In the genomic region with DNA sequence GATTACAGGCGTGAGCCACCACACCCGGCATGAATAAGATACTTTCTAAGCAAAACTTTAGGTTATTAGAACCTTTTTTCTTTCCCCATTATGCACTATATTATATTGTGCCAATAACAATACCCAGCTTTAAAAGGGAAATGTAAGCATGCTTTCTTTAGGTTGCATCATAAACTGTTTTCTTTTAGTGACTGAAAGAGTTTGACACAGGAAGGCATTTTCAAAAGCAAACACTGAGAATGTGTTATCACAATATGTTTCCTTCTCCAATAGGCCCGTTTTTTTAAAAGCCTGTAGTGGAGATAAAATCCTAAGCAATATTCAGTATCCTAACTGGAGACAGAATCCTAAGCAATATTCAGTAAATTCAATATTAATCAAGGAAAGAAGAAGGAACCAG, we compare ENCODE assay signal across 17 cellular contexts. TPM values are rescaled to one million over a fixed set of nuclear protein-coding genes. Genes with fewer than 3 reads are reported as not detected.
A peak's percentile ranks its signal among the peaks of the same experiment; 100 is the strongest.
DNase-seq lines count a peak whose midpoint lies in the region; ATAC-seq and TF ChIP-seq lines count a peak whose summit lies in the region.
"Had no signal": no experiment of that assay in that cellular context is flagged by ENCODE, and none has a peak within 500 bp of the region (broad histone marks: within the 10 kb centered on the region; RNA-seq: fewer than 3 reads in every experiment).

No MANE protein-coding gene starts in this region.

- H3K27me3 ChIP-seq in GM23338 (ENCODE audit: insufficient read depth), result peaks cover 6% of the 10 kb centered on the region; the same call in 1 of the 2 replicates
- H3K27me3 ChIP-seq: SJCRH30 had no signal

- H3K9me2 ChIP-seq in GM23338 (ENCODE audit: insufficient read depth) (no peaks in the 10 kb centered on the region; the same call in 1 of the 2 replicates), OCI-LY7 (ENCODE audit: insufficient read depth, low read length) (no peaks in the 10 kb centered on the region)

- H2AFZ ChIP-seq in GM23338, result 0 out of 2 replicates have a peak overlapping the region, but pooled peaks have one; percentile 25
- no peak overlapping the region for H2AFZ ChIP-seq in OCI-LY7 (ENCODE audit: low read length)

- H3F3A ChIP-seq in GM23338 (replicated peaks; ENCODE audit: low read depth), result no peaks in the 10 kb centered on the region

- H3K4me3 Mint-ChIP-seq in GM23338, result no peak overlapping the region
- H3K4me3 Mint-ChIP-seq in osteocyte (ENCODE audit: unreplicated experiment), result no peak overlapping the region

- H3K36me3 ChIP-seq in GM23338 (ENCODE audit: insufficient read depth), result no peaks in the 10 kb centered on the region
- H3K36me3 ChIP-seq in OCI-LY7 (ENCODE audit: insufficient read depth, low read length), result no peaks in the 10 kb centered on the region
- H3K36me3 ChIP-seq: SJCRH30 had no signal

- H3K4me1 Mint-ChIP-seq in GM23338, result no peaks in the 10 kb centered on the region
- H3K4me1 Mint-ChIP-seq in osteocyte (ENCODE audit: unreplicated experiment), result peaks cover 4% of the 10 kb centered on the region

- no peaks in the 10 kb centered on the region for H3K9me3 ChIP-seq in OCI-LY7 (ENCODE audit: low read length)
- H3K9me3 ChIP-seq: SJCRH30 had no signal

- no peaks in the 10 kb centered on the region for H4K20me1 ChIP-seq in GM23338 (replicated peaks; ENCODE audit: insufficient read depth)
- no peaks in the 10 kb centered on the region for H4K20me1 ChIP-seq in OCI-LY7 (ENCODE audit: insufficient read depth, low read length)

- POLR2A ChIA-PET in OCI-LY7 (lab: Charles Lee), result no interaction called here

- H3K27ac ChIP-seq in GM23338 (ENCODE audit: low read depth), result no peak overlapping the region
- peak overlapping the region; percentile 48; the same call in 1 of the 2 replicates for H3K27ac ChIP-seq in VCaP
- no peak overlapping the region for H3K27ac ChIP-seq in OCI-LY7 (ENCODE audit: low read depth, low read length, poor library complexity, severe bottlenecking)
- H3K27ac ChIP-seq: C4-2B, SJCRH30 had no signal

- H3K9me3 Mint-ChIP-seq in GM23338 (no peaks in the 10 kb centered on the region; the same call in 1 of the 3 replicates), osteocyte (ENCODE audit: unreplicated experiment) (peaks cover 2% of the 10 kb centered on the region)

- DNase-seq in GM23338 (ENCODE audit: low spot score), result no peak
- peak; percentile 75 for DNase-seq in dedifferentiated amniotic fluid mesenchymal stem cell (ENCODE audit: extremely low spot score)
- no peak for DNase-seq in osteocyte (ENCODE audit: extremely low spot score, unreplicated experiment)
- DNase-seq in OCI-LY7 (ENCODE audit: low spot score), result no peak
- no peak for DNase-seq in stimulated activated CD4-positive, alpha-beta T cell treated with anti-CD3 and anti-CD28 coated beads, Interleukin-12 subunit alpha, Interleukin-12 subunit beta, amount 100 ng/mL, for 4 hours
- DNase-seq: AML-193, DMS79 treated with DMSO at 0.1 percent for 48 hours, HCEC 1CT, KG1, NCI-H1105 treated with DMSO at 0.1 percent for 48 hours, NCI-H1694 treated with DMSO at 0.1 percent for 48 hours, NCI-H524, NCI-H82, SJCRH30 had no signal

- H3K27ac Mint-ChIP-seq in GM23338, result no peak overlapping the region
- H3K27ac Mint-ChIP-seq in osteocyte (ENCODE audit: unreplicated experiment), result peak overlapping the region; percentile 64

- BruUV-seq in OCI-LY7 (replicated peaks; lab: Mats Ljungman, UMichigan), result no TSS peak

- no peaks in the 10 kb centered on the region for H3K36me3 Mint-ChIP-seq in GM23338 (ENCODE audit: low read depth)
- no peaks in the 10 kb centered on the region for H3K36me3 Mint-ChIP-seq in osteocyte (ENCODE audit: unreplicated experiment)

- H3K4me1 ChIP-seq in GM23338 (ENCODE audit: insufficient read depth), result no peaks in the 10 kb centered on the region
- no peaks in the 10 kb centered on the region for H3K4me1 ChIP-seq in OCI-LY7 (ENCODE audit: insufficient read depth, low read length, poor library complexity, severe bottlenecking)
- H3K4me1 ChIP-seq: SJCRH30 had no signal

- H3K4me2 ChIP-seq in GM23338 (peak overlapping the region; percentile 70; the same call in 1 of the 2 replicates), OCI-LY7 (ENCODE audit: low read length) (no peak overlapping the region)

- ATAC-seq in GM23338, result no peak
- no peak for ATAC-seq in HG03439 (IDR thresholded peaks at IDR 0.05; ENCODE audit: unreplicated experiment)

- H3K27me3 Mint-ChIP-seq in GM23338 (ENCODE audit: insufficient read depth, low read depth, poor library complexity) (no peaks in the 10 kb centered on the region), osteocyte (ENCODE audit: unreplicated experiment) (peaks cover 8% of the 10 kb centered on the region)

- H3K4me3 ChIP-seq in GM23338, result peak overlapping the region; percentile 52; the same call in 1 of the 2 replicates
- H3K4me3 ChIP-seq in OCI-LY7 (ENCODE audit: low read depth, low read length, poor library complexity, severe bottlenecking), result no peak overlapping the region
- H3K4me3 ChIP-seq: SJCRH30 had no signal

- CTCF ChIA-PET in OCI-LY7 (lab: Charles Lee; ENCODE audit: unreplicated experiment), result no interaction called here

- intact Hi-C loops in OCI-LY7 (cut with micrococcal nuclease; ENCODE audit: unreplicated experiment), result no loop called here

- no peaks in the 10 kb centered on the region for H3K79me2 ChIP-seq in GM23338 (replicated peaks; ENCODE audit: insufficient read depth)
- no peaks in the 10 kb centered on the region for H3K79me2 ChIP-seq in OCI-LY7 (ENCODE audit: insufficient read depth, low read depth, low read length)

- TF ChIP-seq CTCF in GM23338 (conservative IDR thresholded peaks at IDR 0.05; ENCODE audit: low read depth in 2 of 2), result no peak
- TF ChIP-seq CTCF in VCaP (conservative IDR thresholded peaks at IDR 0.05), result no peak
- no peak for TF ChIP-seq CTCF in osteocyte (IDR thresholded peaks at IDR 0.05)
- no peak for TF ChIP-seq CTCF in OCI-LY7 (conservative IDR thresholded peaks at IDR 0.05; ENCODE audit: low read length)

TF ChIP-seq in GM23338, 12 proteins besides CTCF, POLR2A, EP300 and RAD21:
- no peak for TF ChIP-seq CREB1 (CRISPR knock-in tag; IDR thresholded peaks at IDR 0.05; ENCODE audit: low read depth)
- no peak for TF ChIP-seq STAT1 (IDR thresholded peaks at IDR 0.05; ENCODE audit: unreplicated experiment)

RNA-seq across cellular contexts. Expression of a gene that starts 16.7 kb away (rescaled TPM):
- 35.4 and 35.5 TPM in 2 replicates for total RNA-seq in GM23338 (2014; rRNA removed; shearing (Covaris generic))
- 13.9 and 15.5 TPM in 2 replicates for polyA plus RNA-seq in GM23338 (2016; fragmentation: Nextera tagmentation; extraction: Ambion mirVana)
- total RNA-seq in osteocyte, result 14.9 and 16.2 TPM in 2 replicates
- 5.6 and 7.0 TPM in 2 replicates for total RNA-seq in OCI-LY7 (2014; rRNA removed; shearing (Covaris generic))
- total RNA-seq in OCI-LY7 (2022), result 13.1 and 14.1 TPM in 2 replicates
